Comparison of ENCODE assay signal across 1 cellular context in the genomic region with DNA sequence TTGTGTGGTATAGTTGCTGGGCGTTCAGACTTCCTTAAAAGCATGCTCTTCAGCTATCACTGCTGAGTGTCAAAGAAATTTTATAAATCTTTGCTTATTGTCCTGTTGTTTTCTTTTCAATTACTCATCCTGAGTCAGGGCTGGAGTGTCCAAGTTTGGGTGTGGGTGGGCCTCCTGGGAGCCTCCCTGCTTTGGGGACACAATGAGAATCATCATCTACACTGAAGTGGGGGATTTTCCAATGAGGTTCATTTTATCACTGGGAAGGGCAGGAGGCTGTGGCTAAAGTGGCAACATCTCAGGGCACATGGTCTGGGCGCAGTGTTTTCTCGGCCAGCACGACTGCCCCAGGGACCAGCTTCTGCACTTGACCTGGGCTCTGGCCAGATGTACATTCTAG.
TF ChIP-seq lines count a peak whose summit lies in the region.

No MANE protein-coding gene starts in this region.

TF ChIP-seq in GM23338, 12 proteins besides CTCF, POLR2A, EP300 and RAD21 (continued from another document):
- TF ChIP-seq EZH2 (IDR thresholded peaks at IDR 0.05; ENCODE audit: low read depth, unreplicated experiment) (no peak), REST (IDR thresholded peaks at IDR 0.05; ENCODE audit: unreplicated experiment) (no peak), STAT1 (IDR thresholded peaks at IDR 0.05; ENCODE audit: unreplicated experiment) (no peak), EZH2phosphoT487 (IDR thresholded peaks at IDR 0.05; ENCODE audit: unreplicated experiment) (no peak), CREB1 (CRISPR knock-in tag; IDR thresholded peaks at IDR 0.05; ENCODE audit: low read depth) (no peak)
TF ChIP-seq in GM23338: peak in this region for 0.
